ENCODE assay signal across 10 cellular contexts in the genomic region with DNA sequence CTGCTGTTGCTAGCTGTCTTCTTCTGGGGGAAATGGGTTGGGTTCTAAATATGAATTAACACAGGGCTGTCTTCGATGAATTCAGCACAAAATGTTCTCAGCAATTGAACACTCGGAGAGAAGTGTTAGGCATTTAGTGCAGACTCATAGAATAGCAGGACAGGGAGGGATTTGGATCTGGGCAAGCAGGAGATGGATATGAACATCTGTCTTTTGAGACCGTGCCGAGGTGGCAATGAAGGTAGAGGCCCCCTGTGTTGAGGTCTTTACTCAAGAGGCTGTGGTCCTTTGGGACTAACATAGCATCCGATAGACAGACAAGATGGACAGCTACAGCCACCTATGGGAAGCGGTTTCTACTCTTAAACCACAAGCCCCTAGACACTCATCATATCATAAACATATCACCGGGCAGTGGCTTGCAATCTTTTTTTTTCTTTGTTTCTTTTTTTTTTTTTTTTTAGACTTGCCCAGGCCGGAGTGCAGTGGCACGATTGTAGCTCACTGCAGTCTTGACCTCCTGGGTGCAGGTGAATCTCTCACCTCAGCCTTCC. TPM values are rescaled to one million over a fixed set of nuclear protein-coding genes. Genes with fewer than 3 reads are reported as not detected.
DNase-seq lines count a peak whose midpoint lies in the region; ATAC-seq lines count a peak whose summit lies in the region.
"Had no signal": no experiment of that assay in that cellular context is flagged by ENCODE, and none has a peak within 500 bp of the region (broad histone marks: within the 10 kb centered on the region; RNA-seq: fewer than 3 reads in every experiment).

No MANE protein-coding gene starts in this region.

- peaks cover 96% of the 10 kb centered on the region for H3K36me3 ChIP-seq in KOPT-K1 (ENCODE audit: insufficient read depth, low read length)
- peaks cover 3 to 8% of the 10 kb centered on the region in 2 donors for H3K36me3 ChIP-seq in esophagus (ENCODE audit: control insufficient read depth in 2 of 2, insufficient read depth in 2 of 2, low read length in 1 of 2)

- H3K4me1 ChIP-seq in esophagus (ENCODE audit: control insufficient read depth in 2 of 2, insufficient read depth in 2 of 2, low read length in 1 of 2): peaks cover 4 to 22% of the 10 kb centered on the region in 2 donors

- ATAC-seq in stimulated activated naive CD8-positive, alpha-beta T cell treated with anti-CD3 and anti-CD28 coated beads, Interleukin-15, amount 100 ng/mL, for 72 hours: no peak

- WGBS in esophagus, 2 donors: 61 to 63% methylated on average over 9 of the region's 9 CpGs

- H3K9me3 ChIP-seq in KOPT-K1 (ENCODE audit: insufficient read depth, low read length, poor library complexity, severe bottlenecking): no peaks in the 10 kb centered on the region
- H3K9me3 ChIP-seq in esophagus (ENCODE audit: control insufficient read depth in 2 of 2, insufficient read depth in 1 of 2, low read depth in 1 of 2, low read length in 1 of 2): no peaks in the 10 kb centered on the region

- H3K9me3 Mint-ChIP-seq in T-helper 1 cell treated with Interleukin-12 subunit alpha and Interleukin-12 subunit beta and Interleukin-4 antibody, amounts not matched to agents 30 μg/mL and 1 μg/mL, for 36 hours: peaks cover 7% of the 10 kb centered on the region
- peaks cover 11 to 13% of the 10 kb centered on the region in 2 donors for H3K9me3 Mint-ChIP-seq in stimulated activated naive CD8-positive, alpha-beta T cell treated with anti-CD3 and anti-CD28 coated beads, Interleukin-15, amount 100 ng/mL, for 72 hours

- no peak overlapping the region for H3K4me3 ChIP-seq in esophagus (ENCODE audit: low read depth in 1 of 2, low read length in 2 of 2)

- no peaks in the 10 kb centered on the region for H3K27me3 Mint-ChIP-seq in T-helper 1 cell treated with Interleukin-12 subunit alpha and Interleukin-12 subunit beta and Interleukin-4 antibody, amounts not matched to agents 30 μg/mL and 1 μg/mL, for 36 hours (ENCODE audit: low read depth)
- no peaks in the 10 kb centered on the region for H3K27me3 Mint-ChIP-seq in stimulated activated naive CD8-positive, alpha-beta T cell treated with anti-CD3 and anti-CD28 coated beads, Interleukin-15, amount 100 ng/mL, for 72 hours

- H3K36me3 Mint-ChIP-seq in T-helper 1 cell treated with Interleukin-12 subunit alpha and Interleukin-12 subunit beta and Interleukin-4 antibody, amounts not matched to agents 30 μg/mL and 1 μg/mL, for 36 hours (ENCODE audit: low read depth): peaks cover 59% of the 10 kb centered on the region

- peaks cover 81% of the 10 kb centered on the region for H3K4me1 Mint-ChIP-seq in T-helper 1 cell treated with Interleukin-12 subunit alpha and Interleukin-12 subunit beta and Interleukin-4 antibody, amounts not matched to agents 30 μg/mL and 1 μg/mL, for 36 hours (ENCODE audit: low read depth)
- peaks cover 99% of the 10 kb centered on the region for H3K4me1 Mint-ChIP-seq in stimulated activated naive CD8-positive, alpha-beta T cell treated with anti-CD3 and anti-CD28 coated beads, Interleukin-15, amount 100 ng/mL, for 72 hours

- H3K27ac ChIP-seq in KOPT-K1 (ENCODE audit: low read depth, low read length, poor library complexity, severe bottlenecking) (peak overlapping the region; percentile 94), esophagus (ENCODE audit: low read depth in 2 of 2, low read length in 1 of 2) (peak overlapping the region; percentile 92 to 93)

- no peaks in the 10 kb centered on the region for H3K27me3 ChIP-seq in esophagus (ENCODE audit: control insufficient read depth in 1 of 2, insufficient read depth in 2 of 2, low read length in 2 of 2)
- H3K27me3 ChIP-seq: brain microvascular endothelial cell had no signal

- DNase-seq in T-helper 1 cell: no peak
- no peak for DNase-seq in stimulated activated naive CD8-positive, alpha-beta T cell treated with anti-CD3 and anti-CD28 coated beads, Interleukin-15, amount 100 ng/mL, for 72 hours
- no peak for DNase-seq in effector CD8-positive, alpha-beta T cell (lab: John Stamatoyannopoulos, UW)
- DNase-seq in EL: no peak
- no peak for DNase-seq in cerebellar nuclear complex (lab: John Stamatoyannopoulos, UW)
- DNase-seq: brain microvascular endothelial cell, SHP77 treated with DMSO at 0.1 percent for 48 hours had no signal

- peak overlapping the region; percentile 95 for H3K27ac Mint-ChIP-seq in T-helper 1 cell treated with Interleukin-12 subunit alpha and Interleukin-12 subunit beta and Interleukin-4 antibody, amounts not matched to agents 30 μg/mL and 1 μg/mL, for 36 hours
- H3K27ac Mint-ChIP-seq in stimulated activated naive CD8-positive, alpha-beta T cell treated with anti-CD3 and anti-CD28 coated beads, Interleukin-15, amount 100 ng/mL, for 72 hours: peak overlapping the region in 1 of 2 donors; percentile 41

- H3K4me3 Mint-ChIP-seq in T-helper 1 cell treated with Interleukin-12 subunit alpha and Interleukin-12 subunit beta and Interleukin-4 antibody, amounts not matched to agents 30 μg/mL and 1 μg/mL, for 36 hours: peak overlapping the region; percentile 75
- peak overlapping the region; percentile 73 to 99 for H3K4me3 Mint-ChIP-seq in stimulated activated naive CD8-positive, alpha-beta T cell treated with anti-CD3 and anti-CD28 coated beads, Interleukin-15, amount 100 ng/mL, for 72 hours

RNA-seq across cellular contexts. Expression of gene CD99, which starts 6.7 kb away (rescaled TPM):
- polyA plus RNA-seq in esophagus: 100 to 1,000 TPM; 133 to 198 TPM

RNA-seq across cellular contexts. Expression of gene XG, which starts 54.0 kb away (rescaled TPM):
- polyA plus RNA-seq in esophagus: 10 to 100 TPM; 10.0 to 12.6 TPM
